ENCODE assay signal across 28 cellular contexts in genomic region chr1:22153653-22154052, GRCh38. TPM values are rescaled to one million over a fixed set of nuclear protein-coding genes. Genes with fewer than 3 reads are reported as not detected.
"Had no signal": no experiment of that assay in that cellular context is flagged by ENCODE, and none has a peak within 500 bp of the region (broad histone marks: within the 10 kb centered on the region; RNA-seq: fewer than 3 reads in every experiment).

No MANE protein-coding gene starts in this region.

- ATAC-seq: activated CD4-positive, alpha-beta T cell treated with anti-CD3 and anti-CD28 coated beads for 36 hours; activated CD8-positive, alpha-beta T cell treated with anti-CD3 and anti-CD28 coated beads for 36 hours; activated T-cell treated with anti-CD3 and anti-CD28 coated beads, Interleukin-2, amount 50 U/mL, for 72 hours; body of pancreas had no signal

- H3K36me3 ChIP-seq: Peyer's patch, SJCRH30 had no signal

- H3K27me3 ChIP-seq: body of pancreas, Peyer's patch, SJCRH30 had no signal

- H3K4me1 ChIP-seq: body of pancreas, Peyer's patch had no signal

- H3K9me3 ChIP-seq: body of pancreas, Peyer's patch, SJCRH30, SK-N-SH had no signal

- DNase-seq: activated CD4-positive, alpha-beta T cell treated with anti-CD3 and anti-CD28 coated beads for 36 hours; activated CD4-positive, alpha-beta T cell treated with anti-CD3 and anti-CD28 coated beads, Interleukin-2, amount 50 U/mL, for 1 hour; activated CD8-positive, alpha-beta memory T cell treated with anti-CD3 and anti-CD28 coated beads, Interleukin-2, amount 50 U/mL, for 4 hours; activated CD8-positive, alpha-beta T cell treated with anti-CD3 and anti-CD28 coated beads for 36 hours; activated gamma-delta T cell treated with Interleukin-2 at 50 U/mL for 16 hours; activated T-cell treated with anti-CD3 and anti-CD28 coated beads, Interleukin-2, amount 50 U/mL, for 72 hours; body of pancreas; central memory CD4-positive, alpha-beta T cell; Karpas-422; NCI-H1048; NCI-H1417 treated with DMSO at 0.1 percent for 48 hours; NCI-H1694; NCI-H2029; NCI-H2107; NCI-H2171 treated with DMSO at 0.1 percent for 48 hours; NCI-H226; NCI-H69; NK-92 treated with Interleukin-12 subunit alpha and Interleukin-12 subunit beta, amount 100 ng/mL, for 24 hours; Peyer's patch; Right ventricle myocardium superior; SK-N-SH; T-helper 1 cell had no signal

- H3K9ac ChIP-seq: SK-N-SH had no signal

- H3K4me2 ChIP-seq: SK-N-SH had no signal

- H3K4me3 ChIP-seq: body of pancreas, Peyer's patch, SJCRH30 had no signal

- H3K27ac ChIP-seq: body of pancreas, Peyer's patch, RWPE1, SJCRH30, VCaP had no signal

RNA-seq across cellular contexts. Expression of gene WNT4, which starts 10.8 kb away (rescaled TPM):
- total RNA-seq: activated CD4-positive, alpha-beta T cell treated with anti-CD3 and anti-CD28 coated beads for 36 hours; activated CD8-positive, alpha-beta T cell treated with anti-CD3 and anti-CD28 coated beads for 36 hours; activated T-cell treated with anti-CD3 and anti-CD28 coated beads, Interleukin-2, amount 50 U/mL, for 72 hours; activated T-helper 2 cell treated with anti-CD3 and anti-CD28 coated beads, Interferon-gamma antibody, Interleukin-2, Interleukin-4, amounts not matched to agents 10 μg/mL and 5 μg/mL and 100 μg/mL, durations not matched to agents 14 hours and 24 hours and 36 hours; aorta; Right ventricle myocardium superior; T-helper 2 cell treated with Interferon-gamma antibody and Interleukin-4, amounts not matched to agents 100 ng/mL and 5 ng/mL, for 36 hours had no signal
- polyA plus RNA-seq: aorta had no signal
